In genomic region chr5:83927140-83927733, GRCh38 we compare ENCODE assay signal across 8 cellular contexts.
DNase-seq lines count a peak whose midpoint lies in the region; ATAC-seq and TF ChIP-seq lines count a peak whose summit lies in the region.

No MANE protein-coding gene starts in this region.

- CTCF ChIA-PET in activated CD4-positive, alpha-beta T cell treated with anti-CD3 and anti-CD28 coated beads for 36 hours (lab: Charles Lee) = interaction anchor here (0.7 to 1.7 kb wide), 6 partner anchors 13 to 915 kb away, joined by 3 to 4 read pairs (median 4); no protein-coding TSS in a partner anchor

- H3K27me3 ChIP-seq in upper lobe of right lung = no peaks in the 10 kb centered on the region

- H3K9me3 ChIP-seq in upper lobe of right lung = no peaks in the 10 kb centered on the region

- H3K4me1 ChIP-seq in upper lobe of right lung = peaks cover 6% of the 10 kb centered on the region

- peak; percentile 59 for ATAC-seq in GM21528 (IDR thresholded peaks at IDR 0.05; ENCODE audit: low FRiP score, unreplicated experiment)
- ATAC-seq in activated CD4-positive, alpha-beta T cell treated with anti-CD3 and anti-CD28 coated beads for 36 hours = no peak
- peak; percentile 75 for ATAC-seq in upper lobe of right lung

- no peaks in the 10 kb centered on the region for H3K36me3 Mint-ChIP-seq in activated CD4-positive, alpha-beta T cell treated with anti-CD3 and anti-CD28 coated beads for 36 hours (ENCODE audit: low read depth)

- no peak overlapping the region for H3K4me3 Mint-ChIP-seq in activated CD4-positive, alpha-beta T cell treated with anti-CD3 and anti-CD28 coated beads for 36 hours

- no peaks in the 10 kb centered on the region for H3K4me1 Mint-ChIP-seq in activated CD4-positive, alpha-beta T cell treated with anti-CD3 and anti-CD28 coated beads for 36 hours

- intact Hi-C loops in activated CD4-positive, alpha-beta T cell treated with anti-CD3 and anti-CD28 coated beads for 36 hours (cut with DNase I, micrococcal nuclease) = loop anchor here in 1 of 2 experiments (5.0 to 10.0 kb wide), 2 partner anchors 210 to 528 kb away; no protein-coding TSS in a partner anchor
- intact Hi-C loops in upper lobe of right lung (cut with DNase I) = no loop called here

- TF ChIP-seq CTCF in LNCAP (IDR thresholded peaks at IDR 0.05) (peak; percentile 88), epithelial cell of proximal tubule (conservative IDR thresholded peaks at IDR 0.05; ENCODE audit: low read depth, low read length) (peak; percentile 95), upper lobe of right lung (IDR thresholded peaks at IDR 0.05) (peak; percentile 79)

- H3K4me3 ChIP-seq in epithelial cell of proximal tubule (ENCODE audit: low read depth, low read length) (no peak overlapping the region), upper lobe of right lung (no peak overlapping the region)

- H3K9me3 Mint-ChIP-seq in activated CD4-positive, alpha-beta T cell treated with anti-CD3 and anti-CD28 coated beads for 36 hours (ENCODE audit: low read depth) = no peaks in the 10 kb centered on the region

- H3K36me3 ChIP-seq in upper lobe of right lung = no peaks in the 10 kb centered on the region

- no peak overlapping the region for H3K27ac Mint-ChIP-seq in activated CD4-positive, alpha-beta T cell treated with anti-CD3 and anti-CD28 coated beads for 36 hours

- H3K27ac ChIP-seq in upper lobe of right lung = no peak overlapping the region

- POLR2A ChIA-PET in activated CD4-positive, alpha-beta T cell treated with anti-CD3 and anti-CD28 coated beads for 36 hours (lab: Charles Lee) = no interaction called here

- DNase-seq in NCI-H2171 treated with DMSO at 0.1 percent for 48 hours (lab: John Stamatoyannopoulos, UW) = peak; percentile 2
- DNase-seq in NCI-H2171 (lab: John Stamatoyannopoulos, UW) = no peak
- DNase-seq in activated CD4-positive, alpha-beta T cell treated with anti-CD3 and anti-CD28 coated beads for 36 hours = peak; percentile 56
- DNase-seq in epithelial cell of proximal tubule (ENCODE audit: low read depth) = no peak
- DNase-seq in myocyte (ENCODE audit: low read depth) = peak; percentile 81
- DNase-seq in upper lobe of right lung = peak; percentile 65

- H3K27me3 Mint-ChIP-seq in activated CD4-positive, alpha-beta T cell treated with anti-CD3 and anti-CD28 coated beads for 36 hours = peaks cover 3% of the 10 kb centered on the region

Comparison
In these comparisons a context has a peak if more than half of its experiments do, and no peak if none do; other contexts are left out.
1. DNase-seq: peak in NCI-H2171 treated with DMSO at 0.1 percent for 48 hours (single experiment), activated CD4-positive, alpha-beta T cell treated with anti-CD3 and anti-CD28 coated beads for 36 hours (single experiment), myocyte (single experiment) and upper lobe of right lung (single experiment); none in NCI-H2171 (single experiment) and epithelial cell of proximal tubule (single experiment).
2. Peak in every context shown above with its lines, with median percentiles within 50 percentile points of each other: CTCF ChIP-seq.